In genomic region chr9:116318463-116319271, GRCh38 we compare ENCODE assay signal across 14 cellular contexts.
DNase-seq lines count a peak whose midpoint lies in the region; ATAC-seq and TF ChIP-seq lines count a peak whose summit lies in the region.
"Had no signal": no experiment of that assay in that cellular context is flagged by ENCODE, and none has a peak within 500 bp of the region (broad histone marks: within the 10 kb centered on the region; RNA-seq: fewer than 3 reads in every experiment).

No MANE protein-coding gene starts in this region.

- no peaks in the 10 kb centered on the region for H3K27me3 ChIP-seq in ovary

- no peaks in the 10 kb centered on the region for H3K9me3 ChIP-seq in ovary

- no peak for TF ChIP-seq EP300 in ovary (IDR thresholded peaks at IDR 0.05)

- DNase-seq in EH (ENCODE audit: low read depth) = peak; percentile 15
- DNase-seq in astrocyte of the hippocampus (ENCODE audit: low read depth, low spot score) = peak; percentile 46
- DNase-seq in left ventricle myocardium superior = peak; percentile 74
- peak; percentile 56 to 78 (median 71) for DNase-seq in ovary
- no peak for DNase-seq in GM13976 (ENCODE audit: low spot score)
- DNase-seq in activated CD8-positive, alpha-beta memory T cell treated with anti-CD3 and anti-CD28 coated beads, Interleukin-2, amount 50 U/mL, for 4 hours = no peak
- no peak for DNase-seq in pons (ENCODE audit: low spot score)
- DNase-seq in dermis blood vessel endothelial cell = no peak
- DNase-seq: activated T-cell treated with anti-CD3 and anti-CD28 coated beads, Interleukin-2, amount 50 U/mL, for 48 hours; C1 segment of cervical spinal cord; central memory CD4-positive, alpha-beta T cell; naive B cell; NCI-H1417 treated with DMSO at 0.1 percent for 48 hours; stimulated activated CD4-positive, alpha-beta T cell treated with anti-CD3 and anti-CD28 coated beads, Interleukin-4, amount 100 ng/mL, for 24 hours had no signal

- no peak overlapping the region for H3K4me3 ChIP-seq in ovary

- in situ Hi-C loops in GM13976 (cut with MboI; ENCODE audit: low sequenced_read_pairs, unreplicated experiment) = no loop called here

- H3K27ac ChIP-seq in ovary = peak overlapping the region; percentile 16 to 41

- intact Hi-C loops in left ventricle myocardium superior (cut with micrococcal nuclease) = no loop called here
- intact Hi-C loops in ovary (cut with DNase I) = loop anchor here in 1 of 4 donors (5.0 to 10.0 kb wide), 2 partner anchors 46 to 161 kb away; no protein-coding TSS in a partner anchor

- TF ChIP-seq CTCF in ovary (IDR thresholded peaks at IDR 0.05) (no peak), GM13976 (IDR thresholded peaks at IDR 0.05; ENCODE audit: borderline replicate concordance, control extremely low read depth, extremely low read depth, insufficient read depth, missing control alignments) (no peak)

- 37 to 46% (median 42%) methylated on average over 17 of the region's 17 CpGs for WGBS in ovary, 3 donors

- H3K4me1 ChIP-seq in ovary (ENCODE audit: insufficient read depth) = peaks cover 4% of the 10 kb centered on the region

- no peaks in the 10 kb centered on the region for H3K36me3 ChIP-seq in ovary

- TF ChIP-seq POLR2A in ovary (IDR thresholded peaks at IDR 0.05) = no peak

- ATAC-seq in left ventricle myocardium superior = peak; percentile 84

Comparison
In these comparisons a context has a peak if more than half of its experiments do, and no peak if none do; other contexts are left out.
1. DNase-seq: peak in EH (single experiment), astrocyte of the hippocampus (single experiment), left ventricle myocardium superior (single experiment) and ovary (5 of 5); none in GM13976 (single experiment), activated CD8-positive, alpha-beta memory T cell treated with anti-CD3 and anti-CD28 coated beads, Interleukin-2, amount 50 U/mL, for 4 hours (single experiment), pons (single experiment) and dermis blood vessel endothelial cell (single experiment).